Comparison of ENCODE assay signal across 7 cellular contexts in genomic region chrX:123959281-123960063, GRCh38. TPM values are rescaled to one million over a fixed set of nuclear protein-coding genes. Genes with fewer than 3 reads are reported as not detected.
DNase-seq lines count a peak whose midpoint lies in the region; TF ChIP-seq lines count a peak whose summit lies in the region.

No MANE protein-coding gene starts in this region.

- no peaks in the 10 kb centered on the region for H3K36me3 ChIP-seq in GM06990 (ENCODE audit: control insufficient read depth, insufficient read depth, low read length)
- H3K36me3 ChIP-seq in KMS-11 (ENCODE audit: insufficient read depth): no peaks in the 10 kb centered on the region
- no peaks in the 10 kb centered on the region for H3K36me3 ChIP-seq in mucosa of rectum (ENCODE audit: control insufficient read depth in 2 of 2, insufficient read depth in 2 of 2, low read length in 2 of 2)
- no peaks in the 10 kb centered on the region for H3K36me3 ChIP-seq in thyroid gland

- H3K79me2 ChIP-seq in KMS-11 (ENCODE audit: insufficient read depth, low read depth): peaks cover 36% of the 10 kb centered on the region

- peaks cover 6% of the 10 kb centered on the region; the same call in 1 of the 2 replicates for H4K20me1 ChIP-seq in KMS-11 (ENCODE audit: insufficient read depth)

- peak overlapping the region; percentile 84 for H3K4me3 Mint-ChIP-seq in activated CD4-positive, alpha-beta T cell treated with anti-CD3 and anti-CD28 coated beads, Interleukin-2, amount 10 ng/mL, durations not matched to agents 24 days and 14 days

- TF ChIP-seq POLR2A in thyroid gland (IDR thresholded peaks at IDR 0.05): peak in 1 of 2 donors; percentile 2

- DNase-seq in GM06990 (ENCODE audit: extremely low read depth, insufficient read length): peak; percentile 35
- peak; percentile 73 for DNase-seq in activated CD4-positive, alpha-beta T cell treated with anti-CD3 and anti-CD28 coated beads, Interleukin-2, amount 10 ng/mL, durations not matched to agents 24 days and 14 days
- DNase-seq in epithelial cell of proximal tubule (ENCODE audit: low read depth): no peak
- peak; percentile 46 to 48 for DNase-seq in thyroid gland
- DNase-seq in MV-4-11 (lab: John Stamatoyannopoulos, UW): no peak

- 3% methylated on average over 32 of the region's 35 CpGs for WGBS in thyroid gland, 2 donors

- H3K9me3 Mint-ChIP-seq in activated CD4-positive, alpha-beta T cell treated with anti-CD3 and anti-CD28 coated beads, Interleukin-2, amount 10 ng/mL, durations not matched to agents 24 days and 14 days: no peaks in the 10 kb centered on the region

- peaks cover 10% of the 10 kb centered on the region for H3K4me1 Mint-ChIP-seq in activated CD4-positive, alpha-beta T cell treated with anti-CD3 and anti-CD28 coated beads, Interleukin-2, amount 10 ng/mL, durations not matched to agents 24 days and 14 days

- H3K4me2 ChIP-seq in KMS-11: peak overlapping the region; percentile 98

- H3K27me3 Mint-ChIP-seq in activated CD4-positive, alpha-beta T cell treated with anti-CD3 and anti-CD28 coated beads, Interleukin-2, amount 10 ng/mL, durations not matched to agents 24 days and 14 days: no peaks in the 10 kb centered on the region

- TF ChIP-seq CTCF in GM06990 (IDR thresholded peaks at IDR 0.05; ENCODE audit: insufficient read depth, low read length, poor library complexity, severe bottlenecking) (no peak), KMS-11 (conservative IDR thresholded peaks at IDR 0.05; ENCODE audit: low read depth, low read length) (no peak), epithelial cell of proximal tubule (conservative IDR thresholded peaks at IDR 0.05; ENCODE audit: low read depth, low read length) (no peak), thyroid gland (IDR thresholded peaks at IDR 0.05) (no peak)

- H3K27ac Mint-ChIP-seq in activated CD4-positive, alpha-beta T cell treated with anti-CD3 and anti-CD28 coated beads, Interleukin-2, amount 10 ng/mL, durations not matched to agents 24 days and 14 days: peak overlapping the region; percentile 92

- peaks cover 5% of the 10 kb centered on the region for H3K36me3 Mint-ChIP-seq in activated CD4-positive, alpha-beta T cell treated with anti-CD3 and anti-CD28 coated beads, Interleukin-2, amount 10 ng/mL, durations not matched to agents 24 days and 14 days (ENCODE audit: low read depth)

- intact Hi-C loops in activated CD4-positive, alpha-beta T cell treated with anti-CD3 and anti-CD28 coated beads, Interleukin-2, amount 10 ng/mL, durations not matched to agents 24 days and 14 days (cut with micrococcal nuclease): loop anchor here (1.0 to 5.0 kb wide), 5 partner anchors 17 to 389 kb away; no protein-coding TSS in a partner anchor
- intact Hi-C loops in thyroid gland (cut with DNase I): no loop called here

- H3K4me3 ChIP-seq in GM06990 (replicated peaks; ENCODE audit: low read depth, low read length) (peak overlapping the region; percentile 69), KMS-11 (IDR thresholded peaks at IDR 0.05; ENCODE audit: insufficient read depth, low read depth, low read length) (no peak overlapping the region), epithelial cell of proximal tubule (ENCODE audit: low read depth, low read length) (peak overlapping the region; percentile 64), mucosa of rectum (ENCODE audit: low read length in 2 of 2) (peak overlapping the region; percentile 73 to 79), thyroid gland (replicated peaks in 1 of 3) (peak overlapping the region; percentile 9 to 58 (median 30))

- H3K4me1 ChIP-seq in KMS-11 (ENCODE audit: low read depth, poor library complexity, severe bottlenecking): peaks cover 22% of the 10 kb centered on the region
- peaks cover 3% of the 10 kb centered on the region in 2 donors for H3K4me1 ChIP-seq in mucosa of rectum (ENCODE audit: control insufficient read depth in 2 of 2, insufficient read depth in 2 of 2, low read length in 2 of 2)
- peaks cover 0 to 5% of the 10 kb centered on the region in 2 donors for H3K4me1 ChIP-seq in thyroid gland

- H3K27me3 ChIP-seq in GM06990 (replicated peaks; ENCODE audit: control insufficient read depth, insufficient read depth, low read length): no peaks in the 10 kb centered on the region
- no peaks in the 10 kb centered on the region for H3K27me3 ChIP-seq in KMS-11 (ENCODE audit: insufficient read depth, low read depth)
- H3K27me3 ChIP-seq in mucosa of rectum (ENCODE audit: control insufficient read depth in 2 of 2, insufficient read depth in 2 of 2, low read length in 2 of 2): no peaks in the 10 kb centered on the region
- no peaks in the 10 kb centered on the region for H3K27me3 ChIP-seq in thyroid gland

- H3K9me3 ChIP-seq in mucosa of rectum (ENCODE audit: control insufficient read depth in 2 of 2, low read length in 2 of 2): no peaks in the 10 kb centered on the region
- H3K9me3 ChIP-seq in thyroid gland: no peaks in the 10 kb centered on the region

- peak overlapping the region; percentile 76 for H2AFZ ChIP-seq in KMS-11 (ENCODE audit: low read depth)

- H3K27ac ChIP-seq in KMS-11 (peak overlapping the region; percentile 96), mucosa of rectum (ENCODE audit: low read depth in 2 of 2, low read length in 2 of 2) (peak overlapping the region; percentile 93), thyroid gland (peak overlapping the region; percentile 83 to 94 (median 90))

- H3K9ac ChIP-seq in KMS-11 (peak overlapping the region; percentile 95), mucosa of rectum (ENCODE audit: low read depth in 1 of 2, low read length in 2 of 2) (peak overlapping the region; percentile 90 to 96)

RNA-seq across cellular contexts. Expression of gene STAG2, which starts 2.0 kb away (rescaled TPM):
- 101 and 103 TPM in 2 replicates for total RNA-seq in activated CD4-positive, alpha-beta T cell treated with anti-CD3 and anti-CD28 coated beads, Interleukin-2, amount 10 ng/mL, durations not matched to agents 24 days and 14 days
- 37.3 and 45.3 TPM in 2 replicates for total RNA-seq in epithelial cell of proximal tubule
- total RNA-seq in thyroid gland: 100 to 1,000 TPM in 3 of 4 donors, 10 to 100 TPM in 1; 88.0 to 108 (median 104) TPM

Comparison
In these comparisons a context has a peak if more than half of its experiments do, and no peak if none do; other contexts are left out.
1. DNase-seq: peak in GM06990 (single experiment), activated CD4-positive, alpha-beta T cell treated with anti-CD3 and anti-CD28 coated beads, Interleukin-2, amount 10 ng/mL, durations not matched to agents 24 days and 14 days (single experiment) and thyroid gland (2 of 2); none in epithelial cell of proximal tubule (single experiment) and MV-4-11 (single experiment).
2. Peak in every context shown above with its lines, with median percentiles within 50 percentile points of each other: H3K27ac ChIP-seq.